In the genomic region with DNA sequence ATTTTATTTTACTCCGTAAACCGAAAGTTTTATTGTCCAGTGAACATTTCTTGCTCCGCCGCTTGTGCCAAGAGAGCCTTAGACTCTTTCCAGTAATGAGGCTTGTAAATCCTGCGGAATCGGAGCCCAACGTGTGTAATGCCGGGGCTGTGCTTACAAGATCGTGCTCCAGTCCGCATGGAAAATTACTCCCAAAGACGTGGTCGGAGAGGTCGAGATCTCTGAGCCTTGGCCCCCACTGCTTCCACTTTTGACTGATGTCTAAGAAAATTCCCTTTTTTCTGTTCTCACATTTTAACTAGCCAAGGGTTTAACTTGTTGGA, we compare ENCODE assay signal across 1 cellular context.
TF ChIP-seq lines count a peak whose summit lies in the region.

No MANE protein-coding gene starts in this region.

TF ChIP-seq in liver, 16 proteins besides CTCF, POLR2A, EP300 and RAD21 (continued from another document):
- TF ChIP-seq FOXA2 (IDR thresholded peaks at IDR 0.05) (no peak), JUND (IDR thresholded peaks at IDR 0.05) (no peak)
- TF ChIP-seq, protein P1, sequence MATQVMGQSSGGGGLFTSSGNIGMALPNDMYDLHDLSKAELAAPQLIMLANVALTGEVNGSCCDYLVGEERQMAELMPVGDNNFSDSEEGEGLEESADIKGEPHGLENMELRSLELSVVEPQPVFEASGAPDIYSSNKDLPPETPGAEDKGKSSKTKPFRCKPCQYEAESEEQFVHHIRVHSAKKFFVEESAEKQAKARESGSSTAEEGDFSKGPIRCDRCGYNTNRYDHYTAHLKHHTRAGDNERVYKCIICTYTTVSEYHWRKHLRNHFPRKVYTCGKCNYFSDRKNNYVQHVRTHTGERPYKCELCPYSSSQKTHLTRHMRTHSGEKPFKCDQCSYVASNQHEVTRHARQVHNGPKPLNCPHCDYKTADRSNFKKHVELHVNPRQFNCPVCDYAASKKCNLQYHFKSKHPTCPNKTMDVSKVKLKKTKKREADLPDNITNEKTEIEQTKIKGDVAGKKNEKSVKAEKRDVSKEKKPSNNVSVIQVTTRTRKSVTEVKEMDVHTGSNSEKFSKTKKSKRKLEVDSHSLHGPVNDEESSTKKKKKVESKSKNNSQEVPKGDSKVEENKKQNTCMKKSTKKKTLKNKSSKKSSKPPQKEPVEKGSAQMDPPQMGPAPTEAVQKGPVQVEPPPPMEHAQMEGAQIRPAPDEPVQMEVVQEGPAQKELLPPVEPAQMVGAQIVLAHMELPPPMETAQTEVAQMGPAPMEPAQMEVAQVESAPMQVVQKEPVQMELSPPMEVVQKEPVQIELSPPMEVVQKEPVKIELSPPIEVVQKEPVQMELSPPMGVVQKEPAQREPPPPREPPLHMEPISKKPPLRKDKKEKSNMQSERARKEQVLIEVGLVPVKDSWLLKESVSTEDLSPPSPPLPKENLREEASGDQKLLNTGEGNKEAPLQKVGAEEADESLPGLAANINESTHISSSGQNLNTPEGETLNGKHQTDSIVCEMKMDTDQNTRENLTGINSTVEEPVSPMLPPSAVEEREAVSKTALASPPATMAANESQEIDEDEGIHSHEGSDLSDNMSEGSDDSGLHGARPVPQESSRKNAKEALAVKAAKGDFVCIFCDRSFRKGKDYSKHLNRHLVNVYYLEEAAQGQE (IDR thresholded peaks at IDR 0.05), result no peak
